ENCODE assay signal across 8 cellular contexts in the genomic region with DNA sequence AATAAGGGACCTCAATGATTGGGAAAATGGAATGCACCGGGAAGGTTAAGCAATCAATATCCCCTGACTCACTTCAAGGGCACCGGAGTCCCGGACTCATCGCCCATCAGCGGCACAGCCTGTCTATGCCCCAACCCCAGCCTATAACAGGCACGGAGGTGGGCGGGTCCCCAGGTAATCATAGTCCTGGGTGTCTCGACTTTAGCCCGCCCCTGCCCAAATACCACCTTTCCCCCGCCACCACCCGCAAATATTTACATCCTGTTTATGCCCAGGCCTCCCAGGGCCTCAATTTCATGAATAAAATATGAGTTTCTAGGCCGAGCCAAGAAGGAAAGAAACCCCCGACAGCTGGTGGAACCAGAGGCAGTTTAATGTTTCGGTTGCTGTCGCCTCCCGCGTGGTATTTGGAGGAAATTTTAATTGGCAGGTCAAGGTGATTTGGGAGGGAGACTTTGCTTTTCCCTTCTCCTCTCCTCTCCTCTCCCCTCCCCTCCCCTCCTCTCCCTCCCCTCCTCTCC. TPM values are rescaled to one million over a fixed set of nuclear protein-coding genes. Genes with fewer than 3 reads are reported as not detected.
DNase-seq lines count a peak whose midpoint lies in the region; ATAC-seq and TF ChIP-seq lines count a peak whose summit lies in the region.

No MANE protein-coding gene starts in this region.

- H3K36me3 ChIP-seq in Karpas-422 (ENCODE audit: insufficient read depth, low read length) (no peaks in the 10 kb centered on the region), cardiac muscle cell (no peaks in the 10 kb centered on the region), ovary (no peaks in the 10 kb centered on the region), vagina (no peaks in the 10 kb centered on the region)

- H2AFZ ChIP-seq in Karpas-422 (ENCODE audit: low read length): no peak overlapping the region

- H3K9me2 ChIP-seq in Karpas-422 (replicated peaks; ENCODE audit: insufficient read depth, low read length): no peaks in the 10 kb centered on the region

- no peaks in the 10 kb centered on the region for H3K9me3 ChIP-seq in Karpas-422 (ENCODE audit: low read length)
- no peaks in the 10 kb centered on the region for H3K9me3 ChIP-seq in cardiac muscle cell (ENCODE audit: low read depth)
- no peaks in the 10 kb centered on the region for H3K9me3 ChIP-seq in ovary
- no peaks in the 10 kb centered on the region for H3K9me3 ChIP-seq in vagina

- H3K4me3 Mint-ChIP-seq in activated naive CD8-positive, alpha-beta T cell treated with anti-CD3 and anti-CD28 coated beads for 36 hours: peak overlapping the region; percentile 75

- peak overlapping the region; percentile 78 for H3K4me2 ChIP-seq in Karpas-422 (ENCODE audit: low read depth, low read length, poor library complexity, severe bottlenecking)

- no peak for TF ChIP-seq EP300 in ovary (IDR thresholded peaks at IDR 0.05)

- no peaks in the 10 kb centered on the region for H3K27me3 ChIP-seq in Karpas-422 (ENCODE audit: low read length)
- no peaks in the 10 kb centered on the region for H3K27me3 ChIP-seq in cardiac muscle cell
- H3K27me3 ChIP-seq in ovary: no peaks in the 10 kb centered on the region
- H3K27me3 ChIP-seq in vagina: no peaks in the 10 kb centered on the region

- H3K36me3 Mint-ChIP-seq in activated naive CD8-positive, alpha-beta T cell treated with anti-CD3 and anti-CD28 coated beads for 36 hours: no peaks in the 10 kb centered on the region

- H3K27ac ChIP-seq in 22Rv1 (peak overlapping the region; percentile 31; the same call in 1 of the 2 replicates), Karpas-422 (ENCODE audit: low read length) (no peak overlapping the region), cardiac muscle cell (no peak overlapping the region), ovary (no peak overlapping the region), vagina (peak overlapping the region; percentile 42)

- peaks cover 25% of the 10 kb centered on the region for H3K4me1 ChIP-seq in Karpas-422 (ENCODE audit: low read length)
- H3K4me1 ChIP-seq in cardiac muscle cell (ENCODE audit: low read depth): no peaks in the 10 kb centered on the region
- H3K4me1 ChIP-seq in ovary (ENCODE audit: insufficient read depth): peaks cover 3% of the 10 kb centered on the region
- peaks cover 20% of the 10 kb centered on the region for H3K4me1 ChIP-seq in vagina

- peak; percentile 49 for ATAC-seq in GM18498 (IDR thresholded peaks at IDR 0.05; ENCODE audit: unreplicated experiment)

- no peak overlapping the region for H3K27ac Mint-ChIP-seq in activated naive CD8-positive, alpha-beta T cell treated with anti-CD3 and anti-CD28 coated beads for 36 hours

- DNase-seq in Karpas-422: peak; percentile 78
- peak; percentile 73 for DNase-seq in SHP77 treated with DMSO at 0.1 percent for 48 hours (lab: John Stamatoyannopoulos, UW)
- DNase-seq in activated naive CD8-positive, alpha-beta T cell treated with anti-CD3 and anti-CD28 coated beads for 36 hours: peak; percentile 43
- peak; percentile 68 to 80 for DNase-seq in cardiac muscle cell (ENCODE audit: low read depth in 1 of 2, low spot score in 1 of 2)
- DNase-seq in ovary: peak; percentile 51 to 68 (median 59)
- no peak for DNase-seq in vagina (ENCODE audit: extremely low spot score in 2 of 2)

- peak overlapping the region; percentile 58; the same call in 1 of the 2 replicates for H3K4me3 ChIP-seq in Karpas-422 (ENCODE audit: low read length)
- H3K4me3 ChIP-seq in cardiac muscle cell: peak overlapping the region; percentile 72
- H3K4me3 ChIP-seq in ovary: peak overlapping the region; percentile 39
- H3K4me3 ChIP-seq in vagina: peak overlapping the region; percentile 46 to 61

- peaks cover 9% of the 10 kb centered on the region for H3K4me1 Mint-ChIP-seq in activated naive CD8-positive, alpha-beta T cell treated with anti-CD3 and anti-CD28 coated beads for 36 hours

- H3K79me2 ChIP-seq in Karpas-422 (ENCODE audit: low read length): no peaks in the 10 kb centered on the region

- H3K9ac ChIP-seq in Karpas-422 (ENCODE audit: low read length): no peak overlapping the region

- H3K9me3 Mint-ChIP-seq in activated naive CD8-positive, alpha-beta T cell treated with anti-CD3 and anti-CD28 coated beads for 36 hours: no peaks in the 10 kb centered on the region

- 0 to 1% (median 1%) methylated on average over 17 of the region's 17 CpGs for WGBS in ovary, 3 donors

- TF ChIP-seq POLR2A in ovary (IDR thresholded peaks at IDR 0.05) (no peak), vagina (IDR thresholded peaks at IDR 0.05) (no peak)

- intact Hi-C loops in ovary (cut with DNase I) (no loop called here), vagina (cut with DNase I) (no loop called here)

- TF ChIP-seq CTCF in 22Rv1 (IDR thresholded peaks at IDR 0.05) (no peak), cardiac muscle cell (IDR thresholded peaks at IDR 0.05; ENCODE audit: low read depth, low read length) (no peak), ovary (IDR thresholded peaks at IDR 0.05) (no peak), vagina (IDR thresholded peaks at IDR 0.05) (no peak)

- peaks cover 14% of the 10 kb centered on the region for H3K27me3 Mint-ChIP-seq in activated naive CD8-positive, alpha-beta T cell treated with anti-CD3 and anti-CD28 coated beads for 36 hours

- no peaks in the 10 kb centered on the region for H4K20me1 ChIP-seq in Karpas-422 (ENCODE audit: insufficient read depth, low read depth, low read length)

RNA-seq across cellular contexts. Expression of a gene that starts 15.6 kb away (rescaled TPM):
- total RNA-seq in Karpas-422 (2014; rRNA removed; shearing (Covaris generic); ENCODE audit: low replicate concordance): 18.9 and 27.3 TPM in 2 replicates
- 100 to 1,000 TPM; 111 to 112 TPM for total RNA-seq in activated naive CD8-positive, alpha-beta T cell treated with anti-CD3 and anti-CD28 coated beads for 36 hours
- 14.6 and 26.8 TPM in 2 replicates for total RNA-seq in cardiac muscle cell
- 49.2 and 69.2 TPM in 2 replicates for polyA plus RNA-seq in cardiac muscle cell
- total RNA-seq in ovary: 10 to 100 TPM in 6 of 7 donors, 1 to 10 TPM in 1; 6.4 to 20.3 (median 14.1) TPM
- polyA plus RNA-seq in ovary: 10 to 100 TPM; 20.3 to 23.7 TPM
- 14.5 TPM for total RNA-seq in vagina

RNA-seq across cellular contexts. Expression of a gene that starts 19.4 kb away (rescaled TPM):
- 0.76 TPM in 1 of 2 replicates, not detected in the other for total RNA-seq in Karpas-422 (2014; rRNA removed; shearing (Covaris generic); ENCODE audit: low replicate concordance)
- total RNA-seq in activated naive CD8-positive, alpha-beta T cell treated with anti-CD3 and anti-CD28 coated beads for 36 hours: under 1 TPM; 0.62 to 0.74 TPM
- 20.0 and 27.6 TPM in 2 replicates for total RNA-seq in cardiac muscle cell
- polyA plus RNA-seq in cardiac muscle cell: 9.4 and 11.1 TPM in 2 replicates
- total RNA-seq in ovary: 10 to 100 TPM; 16.4 to 51.5 (median 40.0) TPM
- polyA plus RNA-seq in ovary: 10 to 100 TPM in 1 of 2 donors, 1 to 10 TPM in 1; 5.1 to 28.9 TPM
- 24.3 TPM for total RNA-seq in vagina

Comparison
In these comparisons a context has a peak if more than half of its experiments do, and no peak if none do; other contexts are left out.
1. H3K27ac ChIP-seq: peak in 22Rv1 (single experiment) and vagina (single experiment); none in Karpas-422 (single experiment), cardiac muscle cell (single experiment) and ovary (0 of 2).
2. DNase-seq: peak in Karpas-422 (single experiment), SHP77 treated with DMSO at 0.1 percent for 48 hours (single experiment), activated naive CD8-positive, alpha-beta T cell treated with anti-CD3 and anti-CD28 coated beads for 36 hours (single experiment), cardiac muscle cell (2 of 2) and ovary (5 of 5); none in vagina (0 of 2).
3. Peak in every context shown above with its lines, with median percentiles within 50 percentile points of each other: H3K4me3 ChIP-seq.